In genomic region chr17:6530324-6530920, GRCh38 we compare ENCODE assay signal across 2 cellular contexts.
TF ChIP-seq lines count a peak whose summit lies in the region.

No MANE protein-coding gene starts in this region.

TF ChIP-seq in GM23338, 12 proteins besides CTCF, POLR2A, EP300 and RAD21 (continued from another document):
- TF ChIP-seq, protein P1, sequence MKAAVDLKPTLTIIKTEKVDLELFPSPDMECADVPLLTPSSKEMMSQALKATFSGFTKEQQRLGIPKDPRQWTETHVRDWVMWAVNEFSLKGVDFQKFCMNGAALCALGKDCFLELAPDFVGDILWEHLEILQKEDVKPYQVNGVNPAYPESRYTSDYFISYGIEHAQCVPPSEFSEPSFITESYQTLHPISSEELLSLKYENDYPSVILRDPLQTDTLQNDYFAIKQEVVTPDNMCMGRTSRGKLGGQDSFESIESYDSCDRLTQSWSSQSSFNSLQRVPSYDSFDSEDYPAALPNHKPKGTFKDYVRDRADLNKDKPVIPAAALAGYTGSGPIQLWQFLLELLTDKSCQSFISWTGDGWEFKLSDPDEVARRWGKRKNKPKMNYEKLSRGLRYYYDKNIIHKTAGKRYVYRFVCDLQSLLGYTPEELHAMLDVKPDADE (IDR thresholded peaks at IDR 0.05), result no peak
- TF ChIP-seq ZNF462 (CRISPR knock-in tag; IDR thresholded peaks at IDR 0.05) (no peak), ZNF114 (CRISPR knock-in tag; IDR thresholded peaks at IDR 0.05) (no peak), ZNF331 (CRISPR knock-in tag; IDR thresholded peaks at IDR 0.05; ENCODE audit: low read depth) (no peak), REST (IDR thresholded peaks at IDR 0.05; ENCODE audit: unreplicated experiment) (no peak), JUNB (IDR thresholded peaks at IDR 0.05; ENCODE audit: unreplicated experiment) (no peak), EZH2phosphoT487 (IDR thresholded peaks at IDR 0.05; ENCODE audit: unreplicated experiment) (no peak), STAT1 (IDR thresholded peaks at IDR 0.05; ENCODE audit: unreplicated experiment) (no peak), NANOG (IDR thresholded peaks at IDR 0.05; ENCODE audit: borderline replicate concordance) (no peak)

TF ChIP-seq in WTC11, 78 proteins besides CTCF, POLR2A, EP300 and RAD21:
- TF ChIP-seq, protein P2, sequence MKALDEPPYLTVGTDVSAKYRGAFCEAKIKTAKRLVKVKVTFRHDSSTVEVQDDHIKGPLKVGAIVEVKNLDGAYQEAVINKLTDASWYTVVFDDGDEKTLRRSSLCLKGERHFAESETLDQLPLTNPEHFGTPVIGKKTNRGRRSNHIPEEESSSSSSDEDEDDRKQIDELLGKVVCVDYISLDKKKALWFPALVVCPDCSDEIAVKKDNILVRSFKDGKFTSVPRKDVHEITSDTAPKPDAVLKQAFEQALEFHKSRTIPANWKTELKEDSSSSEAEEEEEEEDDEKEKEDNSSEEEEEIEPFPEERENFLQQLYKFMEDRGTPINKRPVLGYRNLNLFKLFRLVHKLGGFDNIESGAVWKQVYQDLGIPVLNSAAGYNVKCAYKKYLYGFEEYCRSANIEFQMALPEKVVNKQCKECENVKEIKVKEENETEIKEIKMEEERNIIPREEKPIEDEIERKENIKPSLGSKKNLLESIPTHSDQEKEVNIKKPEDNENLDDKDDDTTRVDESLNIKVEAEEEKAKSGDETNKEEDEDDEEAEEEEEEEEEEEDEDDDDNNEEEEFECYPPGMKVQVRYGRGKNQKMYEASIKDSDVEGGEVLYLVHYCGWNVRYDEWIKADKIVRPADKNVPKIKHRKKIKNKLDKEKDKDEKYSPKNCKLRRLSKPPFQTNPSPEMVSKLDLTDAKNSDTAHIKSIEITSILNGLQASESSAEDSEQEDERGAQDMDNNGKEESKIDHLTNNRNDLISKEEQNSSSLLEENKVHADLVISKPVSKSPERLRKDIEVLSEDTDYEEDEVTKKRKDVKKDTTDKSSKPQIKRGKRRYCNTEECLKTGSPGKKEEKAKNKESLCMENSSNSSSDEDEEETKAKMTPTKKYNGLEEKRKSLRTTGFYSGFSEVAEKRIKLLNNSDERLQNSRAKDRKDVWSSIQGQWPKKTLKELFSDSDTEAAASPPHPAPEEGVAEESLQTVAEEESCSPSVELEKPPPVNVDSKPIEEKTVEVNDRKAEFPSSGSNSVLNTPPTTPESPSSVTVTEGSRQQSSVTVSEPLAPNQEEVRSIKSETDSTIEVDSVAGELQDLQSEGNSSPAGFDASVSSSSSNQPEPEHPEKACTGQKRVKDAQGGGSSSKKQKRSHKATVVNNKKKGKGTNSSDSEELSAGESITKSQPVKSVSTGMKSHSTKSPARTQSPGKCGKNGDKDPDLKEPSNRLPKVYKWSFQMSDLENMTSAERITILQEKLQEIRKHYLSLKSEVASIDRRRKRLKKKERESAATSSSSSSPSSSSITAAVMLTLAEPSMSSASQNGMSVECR (CRISPR knock-in tag; IDR thresholded peaks at IDR 0.05; ENCODE audit: borderline replicate concordance), result no peak
